25 cellular contexts compared by ENCODE assay signal in genomic region chr4:79298484-79298883, GRCh38. TPM values are rescaled to one million over a fixed set of nuclear protein-coding genes. Genes with fewer than 3 reads are reported as not detected.
DNase-seq lines count a peak whose midpoint lies in the region; ATAC-seq, FAIRE-seq and TF ChIP-seq lines count a peak whose summit lies in the region.
"Had no signal": no experiment of that assay in that cellular context is flagged by ENCODE, and none has a peak within 500 bp of the region (broad histone marks: within the 10 kb centered on the region; RNA-seq: fewer than 3 reads in every experiment).

No MANE protein-coding gene starts in this region.

- H3K27ac ChIP-seq in HepG2 (ENCODE audit: extremely low read length, insufficient read depth, low read length), result no peak overlapping the region
- H3K27ac ChIP-seq in right lobe of liver, result no peak overlapping the region
- no peak overlapping the region for H3K27ac ChIP-seq in spleen
- H3K27ac ChIP-seq: BLaER1 treated with 17β-estradiol and CSF1 and Interleukin-3, amounts not matched to agents 10 nM and 100 nM; KMS-11; SJCRH30 had no signal

- H3K4me2 ChIP-seq in HepG2 (ENCODE audit: low read depth, low read length), result no peak overlapping the region
- H3K4me2 ChIP-seq: BLaER1 treated with 17β-estradiol and CSF1 and Interleukin-3, amounts not matched to agents 10 nM and 100 nM; KMS-11 had no signal

- DNase-seq in HepG2 (ENCODE audit: low spot score), result no peak
- no peak for DNase-seq in right lobe of liver
- DNase-seq in myocyte (ENCODE audit: low read depth), result peak; percentile 5
- peak; percentile 62 for DNase-seq in spleen
- DNase-seq in H54 (ENCODE audit: insufficient read length, low spot score), result no peak
- DNase-seq: CD4-positive, alpha-beta T cell; GOT3; HCEC 1CT; NCI-H1092 treated with DMSO at 0.1 percent for 48 hours; NCI-H1436 treated with DMSO at 0.1 percent for 48 hours; NCI-H187 treated with DMSO at 0.1 percent for 48 hours; NCI-H2107; NCI-H524; NCI-H774; SJCRH30 had no signal

- BruUV-seq in HepG2 (replicated peaks; lab: Mats Ljungman, UMichigan), result no TSS peak

- TF ChIP-seq POLR2A in HepG2 (IDR thresholded peaks at IDR 0.05; ENCODE audit: insufficient read depth in 1 of 2, low read depth in 2 of 2, low read length in 2 of 2), result no peak
- TF ChIP-seq POLR2A in right lobe of liver (IDR thresholded peaks at IDR 0.05), result no peak
- no peak for TF ChIP-seq POLR2A in spleen (IDR thresholded peaks at IDR 0.05)
- TF ChIP-seq POLR2A in H54 (IDR thresholded peaks at IDR 0.05; ENCODE audit: low read depth, low read length), result no peak

- H3K27me3 ChIP-seq in HepG2 (ENCODE audit: control insufficient read depth in 1 of 2, insufficient read depth in 2 of 2, low read length in 2 of 2) (no peaks in the 10 kb centered on the region), right lobe of liver (no peaks in the 10 kb centered on the region), spleen (replicated peaks in 1 of 7) (no peaks in the 10 kb centered on the region)
- H3K27me3 ChIP-seq: BLaER1 treated with 17β-estradiol and CSF1 and Interleukin-3, amounts not matched to agents 10 nM and 100 nM; SJCRH30 had no signal

- no peak for FAIRE-seq in HepG2 (lab: Jason Lieb, UNC)
- no peak for FAIRE-seq in H54 (lab: Jason Lieb, UNC)
- FAIRE-seq: A204.1, D721Med had no signal

- H2AFZ ChIP-seq in HepG2 (ENCODE audit: low read length), result no peak overlapping the region

- H3K36me3 ChIP-seq in HepG2 (replicated peaks in 1 of 2; ENCODE audit: control insufficient read depth in 1 of 2, insufficient read depth in 2 of 2, low read length in 2 of 2) (no peaks in the 10 kb centered on the region), right lobe of liver (no peaks in the 10 kb centered on the region), spleen (no peaks in the 10 kb centered on the region)
- H3K36me3 ChIP-seq: BLaER1 treated with 17β-estradiol and CSF1 and Interleukin-3, amounts not matched to agents 10 nM and 100 nM; SJCRH30 had no signal

- CTCF ChIA-PET in HepG2 (lab: Yijun Ruan, JAX; ENCODE audit: low intra/inter-chr PET ratio, low total read pairs), result no interaction called here

- no peaks in the 10 kb centered on the region for H4K20me1 ChIP-seq in HepG2 (ENCODE audit: insufficient read depth, low read length)
- H4K20me1 ChIP-seq: BLaER1 treated with 17β-estradiol and CSF1 and Interleukin-3, amounts not matched to agents 10 nM and 100 nM had no signal

- WGBS in HepG2 (ENCODE audit: low lambda C conversion rate), result 27% methylated on average over 4 of the region's 6 CpGs
- WGBS in right lobe of liver (ENCODE audit: insufficient coverage, low coverage, low lambda C conversion rate, missing lambda C conversion rate), result 80% methylated on average over 4 of the region's 6 CpGs
- 85 to 93% (median 87%) methylated on average over 6 of the region's 6 CpGs for WGBS in spleen, 5 donors

- in situ Hi-C loops in HepG2 (cut with HindIII; ENCODE audit: extremely low pct_ligation_motif_present, low pct_unique_long_range_greater_than_20kb), result no loop called here

- TF ChIP-seq CTCF in HepG2 (CRISPR knock-in tag; IDR thresholded peaks at IDR 0.05) (no peak), right lobe of liver (IDR thresholded peaks at IDR 0.05) (no peak), spleen (IDR thresholded peaks at IDR 0.05 in 8 of 11, conservative IDR thresholded peaks at IDR 0.05 in 3 of 11) (no peak)

- TF ChIP-seq EP300 in HepG2 (IDR thresholded peaks at IDR 0.05; ENCODE audit: low read depth in 2 of 2, low read length in 2 of 2) (no peak), HepG2 (CRISPR knock-in tag; IDR thresholded peaks at IDR 0.05; ENCODE audit: borderline replicate concordance) (no peak)

- intact Hi-C loops in HepG2 (cut with micrococcal nuclease; ENCODE audit: unreplicated experiment) (no loop called here), right lobe of liver (cut with DNase I) (no loop called here), spleen (cut with DNase I; ENCODE audit: low total_unique reads) (no loop called here)

- H3K4me1 ChIP-seq in HepG2 (ENCODE audit: insufficient read depth, low read length), result peaks cover 8% of the 10 kb centered on the region
- H3K4me1 ChIP-seq in right lobe of liver, result no peaks in the 10 kb centered on the region
- no peaks in the 10 kb centered on the region for H3K4me1 ChIP-seq in spleen
- H3K4me1 ChIP-seq: BLaER1 treated with 17β-estradiol and CSF1 and Interleukin-3, amounts not matched to agents 10 nM and 100 nM; SJCRH30 had no signal

- H3K9me3 ChIP-seq in HepG2 (ENCODE audit: low read length), result no peaks in the 10 kb centered on the region
- H3K9me3 ChIP-seq in right lobe of liver, result no peaks in the 10 kb centered on the region
- no peaks in the 10 kb centered on the region for H3K9me3 ChIP-seq in spleen
- H3K9me3 ChIP-seq: BLaER1 treated with 17β-estradiol and CSF1 and Interleukin-3, amounts not matched to agents 10 nM and 100 nM; SJCRH30 had no signal

- H3K4me3 ChIP-seq in HepG2 (replicated peaks in 1 of 3; ENCODE audit: insufficient read depth in 1 of 3, low read depth in 2 of 3, low read length in 3 of 3) (no peak overlapping the region), right lobe of liver (no peak overlapping the region), spleen (no peak overlapping the region)
- H3K4me3 ChIP-seq: BLaER1 treated with 17β-estradiol and CSF1 and Interleukin-3, amounts not matched to agents 10 nM and 100 nM; SJCRH30 had no signal

- H3K9ac ChIP-seq in HepG2 (ENCODE audit: insufficient read depth, low read depth, low read length), result no peak overlapping the region
- H3K9ac ChIP-seq: BLaER1 treated with 17β-estradiol and CSF1 and Interleukin-3, amounts not matched to agents 10 nM and 100 nM; KMS-11 had no signal

- ATAC-seq in HepG2 (peak; percentile 23; the same call in 2 of the 3 replicates), right lobe of liver (no peak), HG02588 (IDR thresholded peaks at IDR 0.05; ENCODE audit: unreplicated experiment) (no peak), GM19023 (IDR thresholded peaks at IDR 0.05; ENCODE audit: unreplicated experiment) (no peak)
- ATAC-seq: SK-N-SH treated with all-trans-retinoic acid at 6 μM for 48 hours had no signal

- POLR2A ChIA-PET in HepG2 (lab: Yijun Ruan, JAX), result no interaction called here

- no peak for TF ChIP-seq RAD21 in HepG2 (CRISPR knock-in tag; IDR thresholded peaks at IDR 0.05)

- no peaks in the 10 kb centered on the region for H3K79me2 ChIP-seq in HepG2 (ENCODE audit: insufficient read depth, low read length)

TF ChIP-seq in HepG2, 621 proteins besides CTCF, POLR2A, EP300 and RAD21:
- TF ChIP-seq ZNF790 (CRISPR knock-in tag; IDR thresholded peaks at IDR 0.05; ENCODE audit: borderline replicate concordance) (no peak), HNRNPUL1 (IDR thresholded peaks at IDR 0.05; ENCODE audit: low read depth, low read length) (no peak), ZNF841 (CRISPR knock-in tag; IDR thresholded peaks at IDR 0.05; ENCODE audit: borderline replicate concordance) (no peak), ZNF20 (CRISPR knock-in tag; IDR thresholded peaks at IDR 0.05) (no peak), PPARG (CRISPR knock-in tag; conservative IDR thresholded peaks at IDR 0.05) (no peak), RXRB (CRISPR knock-in tag; IDR thresholded peaks at IDR 0.05; ENCODE audit: borderline replicate concordance) (no peak), ZNF24 (IDR thresholded peaks at IDR 0.05) (no peak), KAT2B (IDR thresholded peaks at IDR 0.05; ENCODE audit: borderline replicate concordance, low read depth, low read length) (no peak), ZFX (CRISPR knock-in tag; IDR thresholded peaks at IDR 0.05; ENCODE audit: low read depth) (no peak), PAF1 (CRISPR knock-in tag; IDR thresholded peaks at IDR 0.05) (no peak)

RNA-seq across cellular contexts. Expression of gene NAA11, which starts 27.4 kb away (rescaled TPM):
- total RNA-seq in HepG2 (2016; rRNA removed; fragmentation: Illumina TruSeq; extraction: Trizol) (not detected in 2 replicates), right lobe of liver (not detected), myocyte (not detected in 2 replicates), spleen (not detected)
- not detected in 2 replicates for total RNA-seq in HepG2 (2016; cell fraction: cytosol; rRNA removed; fragmentation: Illumina TruSeq; extraction: Trizol; ENCODE audit: low read depth)
- total RNA-seq in HepG2 (2016; cell fraction: insoluble cytoplasmic fraction; rRNA removed; fragmentation: Illumina TruSeq; extraction: Trizol), result not detected in 2 replicates
- not detected in 2 replicates for total RNA-seq in HepG2 (2016; cell fraction: membrane; rRNA removed; fragmentation: Illumina TruSeq; extraction: Trizol)
- not detected in 2 replicates for total RNA-seq in HepG2 (2016; cell fraction: nucleus; rRNA removed; fragmentation: Illumina TruSeq; extraction: Trizol)
- polyA plus RNA-seq in HepG2 (2011; rRNA removed) (not detected in 2 replicates), spleen (not detected)
- polyA plus RNA-seq in HepG2 (2011; cell fraction: cytosol; rRNA removed), result not detected in 2 replicates
- not detected in 2 replicates for polyA plus RNA-seq in HepG2 (2011; cell fraction: nucleus; rRNA removed)
- polyA plus RNA-seq in HepG2 (2012), result not detected in 2 replicates
- polyA plus RNA-seq in HepG2 (2016; cell fraction: cytosol; fragmentation: Illumina TruSeq; extraction: Trizol; ENCODE audit: low read depth), result not detected in 2 replicates
- not detected in 2 replicates for polyA plus RNA-seq in HepG2 (2016; cell fraction: insoluble cytoplasmic fraction; fragmentation: Illumina TruSeq; extraction: Trizol; ENCODE audit: low read depth)
- polyA plus RNA-seq in HepG2 (2016; cell fraction: membrane; fragmentation: Illumina TruSeq; extraction: Trizol; ENCODE audit: low read depth), result not detected in 2 replicates
- not detected in 2 replicates for polyA plus RNA-seq in HepG2 (2016; cell fraction: nucleus; fragmentation: Illumina TruSeq; extraction: Trizol; ENCODE audit: insufficient read depth, low read depth)
- polyA minus RNA-seq in HepG2 (2011; rRNA and poly(A)+ RNA removed; ENCODE audit: low replicate concordance), result 0.06 and 0.16 TPM in 2 replicates
- polyA minus RNA-seq in HepG2 (2011; cell fraction: cytosol; rRNA and poly(A)+ RNA removed), result not detected in 2 replicates
- polyA minus RNA-seq in HepG2 (2011; cell fraction: nucleus; rRNA and poly(A)+ RNA removed), result not detected in 2 replicates
- polyA plus RNA-seq in myocyte (2012), result not detected
- total RNA-seq: CD4-positive, alpha-beta T cell; G401 had no signal
- polyA plus RNA-seq: AG04450, IgD-negative memory B cell had no signal

Comparison
In these comparisons a context has a peak if more than half of its experiments do, and no peak if none do; other contexts are left out.
1. DNase-seq: peak in myocyte (single experiment) and spleen (single experiment); none in HepG2 (single experiment), right lobe of liver (0 of 3) and H54 (single experiment).